8 cellular contexts compared by ENCODE assay signal in genomic region chr12:132560831-132561783, GRCh38. TPM values are rescaled to one million over a fixed set of nuclear protein-coding genes. Genes with fewer than 3 reads are reported as not detected.
A peak's percentile ranks its signal among the peaks of the same experiment; 100 is the strongest.
DNase-seq lines count a peak whose midpoint lies in the region; ATAC-seq and TF ChIP-seq lines count a peak whose summit lies in the region.

No MANE protein-coding gene starts in this region.

- CTCF ChIA-PET in activated CD4-positive, alpha-beta T cell treated with anti-CD3 and anti-CD28 coated beads for 36 hours (lab: Charles Lee): interaction anchor here (0.6 to 1.5 kb wide), 15 partner anchors 19 to 399 kb away, joined by 3 to 8 read pairs (median 3); no protein-coding TSS in a partner anchor

- 25 to 29% methylated on average over 37 to 38 of the region's 38 CpGs for WGBS in lung, 2 donors

- H3K4me1 Mint-ChIP-seq in activated CD4-positive, alpha-beta T cell treated with anti-CD3 and anti-CD28 coated beads for 36 hours: peaks cover 13% of the 10 kb centered on the region

- DNase-seq in AG09319 (ENCODE audit: extremely low read depth, low read depth) (no peak), HAP-1 (ENCODE audit: low spot score in 2 of 2) (peak; percentile 64 to 94), NCI-H345 treated with DMSO at 0.1 percent for 48 hours (lab: John Stamatoyannopoulos, UW; ENCODE audit: unreplicated experiment) (peak; percentile 91), dermis blood vessel endothelial cell (peak; percentile 86), lung (ENCODE audit: low spot score) (peak; percentile 53)
- DNase-seq in activated CD4-positive, alpha-beta T cell treated with anti-CD3 and anti-CD28 coated beads for 36 hours: peak; percentile 90
- DNase-seq in stimulated activated CD8-positive, alpha-beta memory T cell treated with anti-CD3 and anti-CD28 coated beads, Interleukin-15, amount 100 ng/mL, for 48 hours (ENCODE audit: low read depth in 2 of 2): peak; percentile 54 to 66

- H3K27me3 Mint-ChIP-seq in activated CD4-positive, alpha-beta T cell treated with anti-CD3 and anti-CD28 coated beads for 36 hours: peaks cover 7% of the 10 kb centered on the region

- H3K4me3 ChIP-seq in HAP-1 (peak overlapping the region; percentile 60), lung (peak overlapping the region; percentile 63)

- intact Hi-C loops in activated CD4-positive, alpha-beta T cell treated with anti-CD3 and anti-CD28 coated beads for 36 hours (cut with DNase I, micrococcal nuclease): loop anchor here (1.0 to 2.0 kb wide), 9 partner anchors 54 to 477 kb away; partner anchors contain the start of genes DDX51 (in 1 of the 2), NOC4L (in 1 of the 2), POLE (in 1 of the 2) and PXMP2 (in 1 of the 2)

- H3K9me3 Mint-ChIP-seq in activated CD4-positive, alpha-beta T cell treated with anti-CD3 and anti-CD28 coated beads for 36 hours (ENCODE audit: low read depth): no peaks in the 10 kb centered on the region

- H3K36me3 Mint-ChIP-seq in activated CD4-positive, alpha-beta T cell treated with anti-CD3 and anti-CD28 coated beads for 36 hours (ENCODE audit: low read depth): peaks cover 2% of the 10 kb centered on the region

- TF ChIP-seq CTCF in AG09319 (IDR thresholded peaks at IDR 0.05; ENCODE audit: low read depth, low read length) (peak; percentile 61), lung (IDR thresholded peaks at IDR 0.05; ENCODE audit: control extremely low read depth, extremely low read depth) (peak; percentile 22)

- peak; percentile 74 for ATAC-seq in activated CD4-positive, alpha-beta T cell treated with anti-CD3 and anti-CD28 coated beads for 36 hours
- ATAC-seq in lung (ENCODE audit: insufficient read depth, low FRiP score) (peak; percentile 15), HG03045 (IDR thresholded peaks at IDR 0.05; ENCODE audit: unreplicated experiment) (no peak)

- POLR2A ChIA-PET in activated CD4-positive, alpha-beta T cell treated with anti-CD3 and anti-CD28 coated beads for 36 hours (lab: Charles Lee): no interaction called here

- H3K27me3 ChIP-seq in HAP-1 (ENCODE audit: low read depth): no peaks in the 10 kb centered on the region
- no peaks in the 10 kb centered on the region for H3K27me3 ChIP-seq in lung (ENCODE audit: control insufficient read depth, insufficient read depth)

- in situ Hi-C loops in HAP-1 (cut with MboI; ENCODE audit: low sequenced_read_pairs): loop anchor here (10.0 to 25.0 kb wide), 2 partner anchors 146 to 399 kb away; no protein-coding TSS in a partner anchor

- H3K4me1 ChIP-seq in HAP-1 (no peaks in the 10 kb centered on the region), lung (ENCODE audit: control insufficient read depth in 2 of 2, insufficient read depth in 2 of 2, low read length in 2 of 2) (peaks cover 0 to 6% of the 10 kb centered on the region in 2 donors)

- no peak overlapping the region for H3K27ac Mint-ChIP-seq in activated CD4-positive, alpha-beta T cell treated with anti-CD3 and anti-CD28 coated beads for 36 hours

- H3K27ac ChIP-seq in lung (ENCODE audit: low read depth in 1 of 2, low read length in 1 of 2): no peak overlapping the region

- peaks cover 7% of the 10 kb centered on the region for H3K36me3 ChIP-seq in HAP-1 (replicated peaks)
- peaks cover 0 to 5% of the 10 kb centered on the region in 2 donors for H3K36me3 ChIP-seq in lung (ENCODE audit: control insufficient read depth in 2 of 2, insufficient read depth in 2 of 2, low read length in 2 of 2)

- peak overlapping the region; percentile 73 for H3K4me3 Mint-ChIP-seq in activated CD4-positive, alpha-beta T cell treated with anti-CD3 and anti-CD28 coated beads for 36 hours

- H3K9me3 ChIP-seq in HAP-1: no peaks in the 10 kb centered on the region
- no peaks in the 10 kb centered on the region for H3K9me3 ChIP-seq in lung (ENCODE audit: control insufficient read depth in 2 of 2, insufficient read depth in 1 of 2, low read length in 1 of 2)

RNA-seq across cellular contexts. Expression of gene LRCOL1, which starts 49.3 kb away (rescaled TPM):
- not detected for total RNA-seq in activated CD4-positive, alpha-beta T cell treated with anti-CD3 and anti-CD28 coated beads for 36 hours
- total RNA-seq in dermis blood vessel endothelial cell (3.2 and 6.6 TPM in 2 replicates), lung (1 to 10 TPM; 1.4 to 1.8 TPM)
- polyA plus RNA-seq in lung: 1 to 10 TPM in 1 of 2 donors, under 1 TPM in 1; 0.98 to 1.3 TPM

RNA-seq across cellular contexts. Expression of gene P2RX2, which starts 57.5 kb away (rescaled TPM):
- total RNA-seq in activated CD4-positive, alpha-beta T cell treated with anti-CD3 and anti-CD28 coated beads for 36 hours: not detected
- 0.17 TPM in 1 of 2 replicates, not detected in the other for total RNA-seq in dermis blood vessel endothelial cell
- total RNA-seq in lung: 1 to 10 TPM in 1 of 2 donors, under 1 TPM in 1; 0.25 to 3.4 TPM
- 1 to 10 TPM in 1 of 2 donors, under 1 TPM in 1; 0.05 to 1.6 TPM for polyA plus RNA-seq in lung
